ENCODE assay signal across 15 cellular contexts in genomic region chr1:184740344-184740743, GRCh38. TPM values are rescaled to one million over a fixed set of nuclear protein-coding genes. Genes with fewer than 3 reads are reported as not detected.
DNase-seq lines count a peak whose midpoint lies in the region; ATAC-seq, FAIRE-seq and TF ChIP-seq lines count a peak whose summit lies in the region.
"Had no signal": no experiment of that assay in that cellular context is flagged by ENCODE, and none has a peak within 500 bp of the region (broad histone marks: within the 10 kb centered on the region; RNA-seq: fewer than 3 reads in every experiment).

No MANE protein-coding gene starts in this region.

- peak overlapping the region; percentile 0; the same call in 1 of the 2 replicates for H3K27ac ChIP-seq in KMS-11
- no peak overlapping the region for H3K27ac ChIP-seq in liver (ENCODE audit: low read depth in 1 of 2, low read length in 2 of 2)
- H3K27ac ChIP-seq: A549, C4-2B had no signal

- 0 out of 2 replicates have a peak, but pooled peaks cover 11% of the 10 kb centered on the region for H3K36me3 ChIP-seq in KMS-11 (ENCODE audit: insufficient read depth)
- H3K36me3 ChIP-seq in liver (ENCODE audit: control insufficient read depth in 4 of 4, insufficient read depth in 3 of 4, low read depth in 1 of 4, low read length in 3 of 4), result peaks cover 0 to 3% (median 1%) of the 10 kb centered on the region in 4 donors

- H3K27me3 ChIP-seq in KMS-11 (ENCODE audit: insufficient read depth, low read depth) (no peaks in the 10 kb centered on the region), liver (ENCODE audit: control insufficient read depth in 4 of 4, insufficient read depth in 4 of 4, low read length in 3 of 4) (no peaks in the 10 kb centered on the region)
- H3K27me3 ChIP-seq: BE2C had no signal

- peak; percentile 59 for FAIRE-seq in GM19239 (lab: Jason Lieb, UNC)
- FAIRE-seq: A549 had no signal

- no peak overlapping the region for H2AFZ ChIP-seq in KMS-11 (ENCODE audit: low read depth)

- no peak for TF ChIP-seq CTCF in KMS-11 (conservative IDR thresholded peaks at IDR 0.05; ENCODE audit: low read depth, low read length)
- no peak for TF ChIP-seq CTCF in liver (IDR thresholded peaks at IDR 0.05; ENCODE audit: low read depth, low read length, missing input control)

- H3K4me1 ChIP-seq in KMS-11 (ENCODE audit: low read depth, poor library complexity, severe bottlenecking) (peaks cover 100% of the 10 kb centered on the region), liver (ENCODE audit: control insufficient read depth in 4 of 4, insufficient read depth in 4 of 4, low read length in 3 of 4) (peaks cover 0 to 6% (median 0%) of the 10 kb centered on the region in 4 donors)
- H3K4me1 ChIP-seq: Caco-2 had no signal

- no peak overlapping the region for H3K4me3 ChIP-seq in KMS-11 (IDR thresholded peaks at IDR 0.05; ENCODE audit: insufficient read depth, low read depth, low read length)
- H3K4me3 ChIP-seq in liver (ENCODE audit: low read depth in 1 of 3, low read length in 3 of 3), result no peak overlapping the region
- H3K4me3 ChIP-seq: A549 had no signal

- no peak for DNase-seq in GM19239 (ENCODE audit: insufficient read length, low spot score)
- peak; percentile 83 for DNase-seq in NCI-H69 (lab: John Stamatoyannopoulos, UW)
- DNase-seq in kidney glomerular epithelial cell (lab: John Stamatoyannopoulos, UW), result no peak
- DNase-seq in UCSD-AML1 (lab: John Stamatoyannopoulos, UW; ENCODE audit: unreplicated experiment), result no peak
- no peak for DNase-seq in stimulated activated naive CD8-positive, alpha-beta T cell treated with anti-CD3 and anti-CD28 coated beads, Interleukin-15, Interleukin-2, amounts not matched to agents 100 U/mL and 50 U/mL, for 24 hours
- DNase-seq: BE2C; Caco-2; CD8-positive, alpha-beta memory T cell; GF-D8 had no signal

- TF ChIP-seq RAD21 in liver (IDR thresholded peaks at IDR 0.05), result no peak

- peaks cover 85% of the 10 kb centered on the region for H3K79me2 ChIP-seq in KMS-11 (ENCODE audit: insufficient read depth, low read depth)

- H3K9ac ChIP-seq in KMS-11, result no peak overlapping the region
- no peak overlapping the region for H3K9ac ChIP-seq in liver (ENCODE audit: low read depth in 1 of 2, low read length in 2 of 2)

- ATAC-seq in HG02885 (IDR thresholded peaks at IDR 0.05; ENCODE audit: poor library complexity, unreplicated experiment), result no peak
- ATAC-seq in stimulated activated naive CD8-positive, alpha-beta T cell treated with anti-CD3 and anti-CD28 coated beads, Interleukin-15, Interleukin-2, amounts not matched to agents 100 U/mL and 50 U/mL, for 24 hours, result no peak
- ATAC-seq: A549, HCT116 had no signal

- WGBS in liver, result 54% methylated on average over 4 of the region's 4 CpGs

- H4K20me1 ChIP-seq in KMS-11 (ENCODE audit: insufficient read depth), result no peaks in the 10 kb centered on the region

- H3K9me3 ChIP-seq in liver (ENCODE audit: control insufficient read depth in 4 of 4, low read length in 3 of 4), result no peaks in the 10 kb centered on the region
- H3K9me3 ChIP-seq: A549, BE2C, Caco-2 had no signal

- peak overlapping the region; percentile 44 for H3K4me2 ChIP-seq in KMS-11
- H3K4me2 ChIP-seq: A549 had no signal

TF ChIP-seq in liver, 16 proteins besides CTCF, POLR2A, EP300 and RAD21:
- peak in 1 of 2 donors; percentile 6 for TF ChIP-seq HNF4A (conservative IDR thresholded peaks at IDR 0.05)
- peak; percentile 11 for TF ChIP-seq FOXA2 (IDR thresholded peaks at IDR 0.05)
- TF ChIP-seq ZBTB33 (IDR thresholded peaks at IDR 0.05), result no peak
TF ChIP-seq in liver: peak in this region for 2.

RNA-seq across cellular contexts. Expression of gene EDEM3, which starts 14.3 kb away (rescaled TPM):
- total RNA-seq in liver, result 10 to 100 TPM; 32.9 to 53.8 TPM
- polyA plus RNA-seq in liver, result 10 to 100 TPM; 11.7 to 14.5 TPM
